In genomic region chr17:65122836-65123756, GRCh38 we compare ENCODE assay signal across 8 cellular contexts. TPM values are rescaled to one million over a fixed set of nuclear protein-coding genes. Genes with fewer than 3 reads are reported as not detected.
DNase-seq lines count a peak whose midpoint lies in the region; ATAC-seq and TF ChIP-seq lines count a peak whose summit lies in the region.

No MANE protein-coding gene starts in this region.

- H3K4me1 Mint-ChIP-seq in activated T-helper 2 cell treated with anti-CD3 and anti-CD28 coated beads, Interferon-gamma antibody, Interleukin-2, Interleukin-4, amounts not matched to agents 10 μg/mL and 5 μg/mL and 100 μg/mL, durations not matched to agents 14 hours and 24 hours and 36 hours (ENCODE audit: low read depth) = peaks cover 35% of the 10 kb centered on the region
- H3K4me1 Mint-ChIP-seq in natural killer cell treated with Interleukin-12 subunit alpha and Interleukin-12 subunit beta and Interleukin-15 and Interleukin-18, amount 100 ng/mL, for 72 hours (ENCODE audit: low read depth in 2 of 2) = peaks cover 20 to 25% of the 10 kb centered on the region in 2 donors

- no peaks in the 10 kb centered on the region for H3K9me3 Mint-ChIP-seq in activated T-helper 2 cell treated with anti-CD3 and anti-CD28 coated beads, Interferon-gamma antibody, Interleukin-2, Interleukin-4, amounts not matched to agents 10 μg/mL and 5 μg/mL and 100 μg/mL, durations not matched to agents 14 hours and 24 hours and 36 hours
- H3K9me3 Mint-ChIP-seq in natural killer cell treated with Interleukin-12 subunit alpha and Interleukin-12 subunit beta and Interleukin-15 and Interleukin-18, amount 100 ng/mL, for 72 hours = no peaks in the 10 kb centered on the region

- TF ChIP-seq CTCF in fibroblast of pulmonary artery (IDR thresholded peaks at IDR 0.05; ENCODE audit: low read length, missing control alignments) = no peak

- no peaks in the 10 kb centered on the region for H3K36me3 ChIP-seq in KOPT-K1 (ENCODE audit: insufficient read depth, low read length)

- peaks cover 5% of the 10 kb centered on the region for H3K27me3 Mint-ChIP-seq in activated T-helper 2 cell treated with anti-CD3 and anti-CD28 coated beads, Interferon-gamma antibody, Interleukin-2, Interleukin-4, amounts not matched to agents 10 μg/mL and 5 μg/mL and 100 μg/mL, durations not matched to agents 14 hours and 24 hours and 36 hours (ENCODE audit: low read depth)
- H3K27me3 Mint-ChIP-seq in natural killer cell treated with Interleukin-12 subunit alpha and Interleukin-12 subunit beta and Interleukin-15 and Interleukin-18, amount 100 ng/mL, for 72 hours = peaks cover 3 to 8% of the 10 kb centered on the region in 2 donors

- H3K27ac Mint-ChIP-seq in activated T-helper 2 cell treated with anti-CD3 and anti-CD28 coated beads, Interferon-gamma antibody, Interleukin-2, Interleukin-4, amounts not matched to agents 10 μg/mL and 5 μg/mL and 100 μg/mL, durations not matched to agents 14 hours and 24 hours and 36 hours = peak overlapping the region; percentile 95
- peak overlapping the region; percentile 78 to 96 for H3K27ac Mint-ChIP-seq in natural killer cell treated with Interleukin-12 subunit alpha and Interleukin-12 subunit beta and Interleukin-15 and Interleukin-18, amount 100 ng/mL, for 72 hours

- intact Hi-C loops in activated T-helper 2 cell treated with anti-CD3 and anti-CD28 coated beads, Interferon-gamma antibody, Interleukin-2, Interleukin-4, amounts not matched to agents 10 μg/mL and 5 μg/mL and 100 μg/mL, durations not matched to agents 14 hours and 24 hours and 36 hours (cut with micrococcal nuclease) = loop anchor here (1.0 to 2.0 kb wide), 3 partner anchors 58 to 148 kb away; no protein-coding TSS in a partner anchor

- H3K9me3 ChIP-seq in KOPT-K1 (ENCODE audit: insufficient read depth, low read length, poor library complexity, severe bottlenecking) = no peaks in the 10 kb centered on the region

- DNase-seq in DMS153 treated with DMSO at 0.1 percent for 48 hours (lab: John Stamatoyannopoulos, UW; ENCODE audit: unreplicated experiment) = peak; percentile 66
- peak; percentile 94 for DNase-seq in RPMI8226
- DNase-seq in activated T-helper 2 cell treated with anti-CD3 and anti-CD28 coated beads, Interferon-gamma antibody, Interleukin-2, Interleukin-4, amounts not matched to agents 10 μg/mL and 5 μg/mL and 100 μg/mL, durations not matched to agents 14 hours and 24 hours and 36 hours (ENCODE audit: low spot score) = peak; percentile 85
- DNase-seq in fibroblast of pulmonary artery (ENCODE audit: low read depth) = peak; percentile 92
- peak; percentile 94 for DNase-seq in natural killer cell treated with Interleukin-12 subunit alpha and Interleukin-12 subunit beta and Interleukin-15 and Interleukin-18, amount 100 ng/mL, for 72 hours (ENCODE audit: low spot score)
- peak; percentile 61 to 92 (median 78) for DNase-seq in stimulated activated naive CD4-positive, alpha-beta T cell (lab: John Stamatoyannopoulos, UW)

- H3K4me3 ChIP-seq in fibroblast of pulmonary artery (replicated peaks; ENCODE audit: low read depth, low read length) = peak overlapping the region; percentile 64

- peak overlapping the region; percentile 82 for H3K4me3 Mint-ChIP-seq in activated T-helper 2 cell treated with anti-CD3 and anti-CD28 coated beads, Interferon-gamma antibody, Interleukin-2, Interleukin-4, amounts not matched to agents 10 μg/mL and 5 μg/mL and 100 μg/mL, durations not matched to agents 14 hours and 24 hours and 36 hours (ENCODE audit: low read depth)
- H3K4me3 Mint-ChIP-seq in natural killer cell treated with Interleukin-12 subunit alpha and Interleukin-12 subunit beta and Interleukin-15 and Interleukin-18, amount 100 ng/mL, for 72 hours = peak overlapping the region; percentile 74

- H3K36me3 Mint-ChIP-seq in activated T-helper 2 cell treated with anti-CD3 and anti-CD28 coated beads, Interferon-gamma antibody, Interleukin-2, Interleukin-4, amounts not matched to agents 10 μg/mL and 5 μg/mL and 100 μg/mL, durations not matched to agents 14 hours and 24 hours and 36 hours (ENCODE audit: low read depth) = no peaks in the 10 kb centered on the region
- H3K36me3 Mint-ChIP-seq in natural killer cell treated with Interleukin-12 subunit alpha and Interleukin-12 subunit beta and Interleukin-15 and Interleukin-18, amount 100 ng/mL, for 72 hours = no peaks in the 10 kb centered on the region

- ATAC-seq in GM21737 (IDR thresholded peaks at IDR 0.05; ENCODE audit: unreplicated experiment) = peak; percentile 50
- peak; percentile 92 to 93 for ATAC-seq in natural killer cell treated with Interleukin-12 subunit alpha and Interleukin-12 subunit beta and Interleukin-15 and Interleukin-18, amount 100 ng/mL, for 72 hours

- H3K27ac ChIP-seq in KOPT-K1 (ENCODE audit: low read depth, low read length, poor library complexity, severe bottlenecking) = peak overlapping the region; percentile 85

RNA-seq across cellular contexts. Expression of gene RGS9, which starts 14.1 kb away (rescaled TPM):
- 16.1 and 16.3 TPM in 2 replicates for total RNA-seq in activated T-helper 2 cell treated with anti-CD3 and anti-CD28 coated beads, Interferon-gamma antibody, Interleukin-2, Interleukin-4, amounts not matched to agents 10 μg/mL and 5 μg/mL and 100 μg/mL, durations not matched to agents 14 hours and 24 hours and 36 hours
- 10 to 100 TPM; 14.1 to 16.2 TPM for total RNA-seq in natural killer cell treated with Interleukin-12 subunit alpha and Interleukin-12 subunit beta and Interleukin-15 and Interleukin-18, amount 100 ng/mL, for 72 hours

Comparison
In these comparisons a context has a peak if more than half of its experiments do, and no peak if none do; other contexts are left out.
1. Peak in every context shown above with its lines: DNase-seq, ATAC-seq, H3K4me3 ChIP-seq and H3K27ac ChIP-seq.